Comparison of ENCODE assay signal across 28 cellular contexts in the genomic region with DNA sequence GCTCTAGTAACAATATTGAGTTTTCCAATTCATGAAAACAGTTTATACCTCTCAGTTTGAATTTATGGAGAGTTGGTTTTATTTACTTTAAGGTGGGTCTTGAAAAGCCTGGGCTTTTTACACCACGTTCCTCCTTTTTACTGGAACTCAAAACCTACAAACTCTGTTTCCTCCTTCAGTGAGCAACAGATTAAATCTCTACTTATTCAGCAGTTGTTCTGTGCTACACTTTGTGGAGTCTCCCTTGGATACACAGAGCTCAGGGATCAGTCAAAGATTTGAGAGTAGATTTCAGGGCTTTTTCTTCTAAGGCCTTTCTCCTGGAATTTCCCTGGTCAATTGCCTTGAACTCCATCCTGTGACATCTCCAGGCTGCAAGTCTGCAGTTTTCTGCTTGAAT. TPM values are rescaled to one million over a fixed set of nuclear protein-coding genes. Genes with fewer than 3 reads are reported as not detected.
"Had no signal": no experiment of that assay in that cellular context is flagged by ENCODE, and none has a peak within 500 bp of the region (broad histone marks: within the 10 kb centered on the region; RNA-seq: fewer than 3 reads in every experiment).

No MANE protein-coding gene starts in this region.

- H3K4me1 ChIP-seq: ascending aorta, esophagus muscularis mucosa, gastroesophageal sphincter, left lung, pancreas, stomach, suprapubic skin, tibial nerve had no signal

- H3K27ac ChIP-seq: ascending aorta, esophagus muscularis mucosa, gastroesophageal sphincter, left lung, pancreas, stomach, suprapubic skin, tibial nerve, WERI-Rb-1 had no signal

- H3K9me3 Mint-ChIP-seq: activated CD4-positive, alpha-beta T cell treated with anti-CD3 and anti-CD28 coated beads, Interleukin-2, amount 10 ng/mL, durations not matched to agents 7 days and 5 days; activated naive CD4-positive, alpha-beta T cell treated with anti-CD3 and anti-CD28 coated beads, Interleukin-2, amount 50 U/mL, for 24 hours; activated T-helper 1 cell treated with anti-CD3 and anti-CD28 coated beads, Interleukin-12 subunit alpha, Interleukin-12 subunit beta, Interleukin-2, Interleukin-4 antibody, amounts not matched to agents 30 ng/mL and 10 ng/mL and 1 ng/mL, durations not matched to agents 14 hours and 24 hours and 36 hours; central memory CD8-positive, alpha-beta T cell; mesothelial cell of epicardium; nephron; stimulated activated effector memory CD8-positive, alpha-beta T cell treated with anti-CD3 and anti-CD28 coated beads, Interleukin-12 subunit alpha, Interleukin-12 subunit beta, amount 100 ng/mL, for 72 hours; T-cell had no signal

- H3K27ac Mint-ChIP-seq: activated CD4-positive, alpha-beta T cell treated with anti-CD3 and anti-CD28 coated beads, Interleukin-2, amount 10 ng/mL, durations not matched to agents 7 days and 5 days; activated CD8-positive, alpha-beta T cell treated with anti-CD3 and anti-CD28 coated beads, Interleukin-2, amount 10 ng/mL, durations not matched to agents 7 days and 5 days; activated naive CD4-positive, alpha-beta T cell treated with anti-CD3 and anti-CD28 coated beads, Interleukin-2, amount 50 U/mL, for 24 hours; activated T-helper 1 cell treated with anti-CD3 and anti-CD28 coated beads, Interleukin-12 subunit alpha, Interleukin-12 subunit beta, Interleukin-2, Interleukin-4 antibody, amounts not matched to agents 30 ng/mL and 10 ng/mL and 1 ng/mL, durations not matched to agents 14 hours and 24 hours and 36 hours; mesothelial cell of epicardium; stimulated activated effector memory CD8-positive, alpha-beta T cell treated with anti-CD3 and anti-CD28 coated beads, Interleukin-12 subunit alpha, Interleukin-12 subunit beta, amount 100 ng/mL, for 72 hours; T-cell had no signal

- H3K27me3 ChIP-seq: ascending aorta, esophagus muscularis mucosa, gastroesophageal sphincter, left lung, pancreas, stomach, suprapubic skin, tibial nerve had no signal

- H3K4me3 Mint-ChIP-seq: activated CD4-positive, alpha-beta T cell treated with anti-CD3 and anti-CD28 coated beads, Interleukin-2, amount 10 ng/mL, durations not matched to agents 7 days and 5 days; activated CD8-positive, alpha-beta T cell treated with anti-CD3 and anti-CD28 coated beads, Interleukin-2, amount 10 ng/mL, durations not matched to agents 7 days and 5 days; activated naive CD4-positive, alpha-beta T cell treated with anti-CD3 and anti-CD28 coated beads, Interleukin-2, amount 50 U/mL, for 24 hours; activated T-helper 1 cell treated with anti-CD3 and anti-CD28 coated beads, Interleukin-12 subunit alpha, Interleukin-12 subunit beta, Interleukin-2, Interleukin-4 antibody, amounts not matched to agents 30 ng/mL and 10 ng/mL and 1 ng/mL, durations not matched to agents 14 hours and 24 hours and 36 hours; central memory CD8-positive, alpha-beta T cell; mesothelial cell of epicardium; nephron; stimulated activated effector memory CD8-positive, alpha-beta T cell treated with anti-CD3 and anti-CD28 coated beads, Interleukin-12 subunit alpha, Interleukin-12 subunit beta, amount 100 ng/mL, for 72 hours; T-cell had no signal

- DNase-seq: activated CD4-positive, alpha-beta T cell treated with anti-CD3 and anti-CD28 coated beads, Interleukin-2, amount 10 ng/mL, durations not matched to agents 7 days and 5 days; activated CD4-positive, CD25-positive, alpha-beta regulatory T cell treated with anti-CD3 and anti-CD28 coated beads, Interleukin-2, amount 50 U/mL, for 72 hours; activated CD8-positive, alpha-beta T cell treated with anti-CD3 and anti-CD28 coated beads, Interleukin-2, amount 10 ng/mL, durations not matched to agents 7 days and 5 days; activated gamma-delta T cell; head of caudate nucleus; left lung; pancreas; right cardiac atrium; stimulated activated CD4-positive, alpha-beta T cell treated with anti-CD3 and anti-CD28 coated beads, Interleukin-1b, Interleukin-23, amount 100 ng/mL, for 48 hours; stomach; T-cell; WERI-Rb-1 had no signal

- H3K4me1 Mint-ChIP-seq: activated CD4-positive, alpha-beta T cell treated with anti-CD3 and anti-CD28 coated beads, Interleukin-2, amount 10 ng/mL, durations not matched to agents 7 days and 5 days; activated naive CD4-positive, alpha-beta T cell treated with anti-CD3 and anti-CD28 coated beads, Interleukin-2, amount 50 U/mL, for 24 hours; central memory CD8-positive, alpha-beta T cell; nephron; stimulated activated effector memory CD8-positive, alpha-beta T cell treated with anti-CD3 and anti-CD28 coated beads, Interleukin-12 subunit alpha, Interleukin-12 subunit beta, amount 100 ng/mL, for 72 hours; T-cell had no signal

- H3K36me3 ChIP-seq: ascending aorta, esophagus muscularis mucosa, gastroesophageal sphincter, left lung, pancreas, stomach, suprapubic skin, tibial nerve, WERI-Rb-1 had no signal

- ATAC-seq: activated CD8-positive, alpha-beta T cell treated with anti-CD3 and anti-CD28 coated beads, Interleukin-2, amount 10 ng/mL, durations not matched to agents 7 days and 5 days; gastroesophageal sphincter; left lung; pancreas; right cardiac atrium; stimulated activated effector memory CD8-positive, alpha-beta T cell treated with anti-CD3 and anti-CD28 coated beads, Interleukin-12 subunit alpha, Interleukin-12 subunit beta, amount 100 ng/mL, for 72 hours; T-cell had no signal

- H3K27me3 Mint-ChIP-seq: activated CD4-positive, alpha-beta T cell treated with anti-CD3 and anti-CD28 coated beads, Interleukin-2, amount 10 ng/mL, durations not matched to agents 7 days and 5 days had no signal

- H3K36me3 Mint-ChIP-seq: activated naive CD4-positive, alpha-beta T cell treated with anti-CD3 and anti-CD28 coated beads, Interleukin-2, amount 50 U/mL, for 24 hours; mesothelial cell of epicardium; stimulated activated effector memory CD8-positive, alpha-beta T cell treated with anti-CD3 and anti-CD28 coated beads, Interleukin-12 subunit alpha, Interleukin-12 subunit beta, amount 100 ng/mL, for 72 hours; T-cell had no signal

- H3K9me3 ChIP-seq: ascending aorta, esophagus muscularis mucosa, gastroesophageal sphincter, left lung, pancreas, stomach, suprapubic skin, tibial nerve had no signal

- H3K4me3 ChIP-seq: ascending aorta, esophagus muscularis mucosa, gastroesophageal sphincter, left lung, lung, pancreas, stomach, suprapubic skin, tibial nerve had no signal

RNA-seq across cellular contexts. Expression of a gene that starts 3.5 kb away (rescaled TPM):
- total RNA-seq: activated CD4-positive, alpha-beta T cell treated with anti-CD3 and anti-CD28 coated beads, Interleukin-2, amount 10 ng/mL, durations not matched to agents 7 days and 5 days; activated CD8-positive, alpha-beta T cell treated with anti-CD3 and anti-CD28 coated beads, Interleukin-2, amount 10 ng/mL, durations not matched to agents 7 days and 5 days; activated T-helper 1 cell treated with anti-CD3 and anti-CD28 coated beads, Interleukin-12 subunit alpha, Interleukin-12 subunit beta, Interleukin-2, Interleukin-4 antibody, amounts not matched to agents 30 ng/mL and 10 ng/mL and 1 ng/mL, durations not matched to agents 14 hours and 24 hours and 36 hours; ascending aorta; esophagus muscularis mucosa; gastroesophageal sphincter; left lung; lung; mesothelial cell of epicardium; myocyte; pulmonary artery endothelial cell; right cardiac atrium; skeletal muscle tissue; suprapubic skin; T-cell; tibial nerve had no signal
- polyA plus RNA-seq: keratinocyte, lung, pancreas, right cardiac atrium, stomach had no signal

RNA-seq across cellular contexts. Expression of a gene that starts 39.5 kb away (rescaled TPM):
- total RNA-seq: activated CD4-positive, alpha-beta T cell treated with anti-CD3 and anti-CD28 coated beads, Interleukin-2, amount 10 ng/mL, durations not matched to agents 7 days and 5 days; activated CD8-positive, alpha-beta T cell treated with anti-CD3 and anti-CD28 coated beads, Interleukin-2, amount 10 ng/mL, durations not matched to agents 7 days and 5 days; activated T-helper 1 cell treated with anti-CD3 and anti-CD28 coated beads, Interleukin-12 subunit alpha, Interleukin-12 subunit beta, Interleukin-2, Interleukin-4 antibody, amounts not matched to agents 30 ng/mL and 10 ng/mL and 1 ng/mL, durations not matched to agents 14 hours and 24 hours and 36 hours; ascending aorta; esophagus muscularis mucosa; left lung; lung; mesothelial cell of epicardium; myocyte; pancreas; pulmonary artery endothelial cell; right cardiac atrium; skeletal muscle tissue; suprapubic skin; T-cell; tibial nerve had no signal
- polyA plus RNA-seq: keratinocyte, lung, pancreas, right cardiac atrium, stomach had no signal
